12 cellular contexts compared by ENCODE assay signal in genomic region chr3:134325722-134326121, GRCh38. TPM values are rescaled to one million over a fixed set of nuclear protein-coding genes. Genes with fewer than 3 reads are reported as not detected.
A peak's percentile ranks its signal among the peaks of the same experiment; 100 is the strongest.
DNase-seq lines count a peak whose midpoint lies in the region; ATAC-seq, FAIRE-seq and TF ChIP-seq lines count a peak whose summit lies in the region.
"Had no signal": no experiment of that assay in that cellular context is flagged by ENCODE, and none has a peak within 500 bp of the region (broad histone marks: within the 10 kb centered on the region; RNA-seq: fewer than 3 reads in every experiment).

No MANE protein-coding gene starts in this region.

- no peaks in the 10 kb centered on the region for H3K27me3 ChIP-seq in mammary epithelial cell (ENCODE audit: insufficient read depth, low read length)
- no peaks in the 10 kb centered on the region for H3K27me3 ChIP-seq in small intestine (ENCODE audit: control insufficient read depth in 2 of 2, insufficient read depth in 2 of 2, low read length in 2 of 2)

- DNase-seq in HK-2 (ENCODE audit: unreplicated experiment) (peak; percentile 35), mammary epithelial cell (no peak), kidney tubule cell (ENCODE audit: low spot score) (peak; percentile 38), small intestine (peak; percentile 27), AML-193 (lab: John Stamatoyannopoulos, UW) (no peak), foreskin melanocyte (no peak)
- DNase-seq: activated CD4-positive, alpha-beta T cell treated with anti-CD3 and anti-CD28 coated beads, Interleukin-2, amount 10 ng/mL, durations not matched to agents 24 days and 14 days; left cardiac atrium; NCI-H82 had no signal

- 83% methylated on average over 1 of the region's 5 CpGs for WGBS in mammary epithelial cell (ENCODE audit: low coverage, missing lambda C conversion rate)
- WGBS in small intestine, 3 donors, result 20 to 47% (median 29%) methylated on average over 5 of the region's 5 CpGs

- no peak for ATAC-seq in HG03025 (IDR thresholded peaks at IDR 0.05; ENCODE audit: low FRiP score, unreplicated experiment)
- ATAC-seq in GM18861 (IDR thresholded peaks at IDR 0.05; ENCODE audit: unreplicated experiment), result no peak

- H3K27ac ChIP-seq in mammary epithelial cell (ENCODE audit: insufficient read depth, low read depth, low read length) (peak overlapping the region; percentile 14), small intestine (ENCODE audit: low read depth in 1 of 2, low read length in 1 of 2) (no peak overlapping the region)

- intact Hi-C loops in mammary epithelial cell (cut with micrococcal nuclease), result no loop called here

- in situ Hi-C loops in mammary epithelial cell (cut with MboI; ENCODE audit: low sequenced_read_pairs in 2 of 2), result no loop called here

- FAIRE-seq in small intestine (lab: Jason Lieb, UNC), result no peak

- no peaks in the 10 kb centered on the region for H3K79me2 ChIP-seq in mammary epithelial cell (ENCODE audit: insufficient read depth, low read length)

- no peak overlapping the region for H3K4me3 ChIP-seq in mammary epithelial cell (replicated peaks in 1 of 3; ENCODE audit: insufficient read depth in 1 of 3, low read depth in 2 of 3, low read length in 3 of 3)
- H3K4me3 ChIP-seq in small intestine (ENCODE audit: low read depth in 1 of 2, low read length in 2 of 2), result no peak overlapping the region

- H3K9me3 ChIP-seq in mammary epithelial cell (replicated peaks; ENCODE audit: insufficient read depth, low read length) (no peaks in the 10 kb centered on the region), small intestine (ENCODE audit: control insufficient read depth, low read depth) (no peaks in the 10 kb centered on the region)

- dilution Hi-C loops in mammary epithelial cell (cut with HindIII; ENCODE audit: low sequenced_read_pairs), result no loop called here

- H3K36me3 ChIP-seq in mammary epithelial cell (ENCODE audit: insufficient read depth, low read length) (no peaks in the 10 kb centered on the region), small intestine (ENCODE audit: control insufficient read depth in 2 of 2, insufficient read depth in 2 of 2, low read length in 2 of 2) (no peaks in the 10 kb centered on the region)

- CTCF ChIA-PET in mammary epithelial cell (lab: Charles Lee; ENCODE audit: low non-redundant PET), result no interaction called here

- peak overlapping the region; percentile 6 for H2AFZ ChIP-seq in mammary epithelial cell (ENCODE audit: low read depth, low read length)

- H3K9ac ChIP-seq in mammary epithelial cell (ENCODE audit: insufficient read depth, low read length), result no peak overlapping the region

- H3K4me1 ChIP-seq in mammary epithelial cell (ENCODE audit: insufficient read depth, low read length) (peaks cover 68% of the 10 kb centered on the region), small intestine (ENCODE audit: control insufficient read depth in 2 of 2, insufficient read depth in 1 of 2, low read depth in 1 of 2, low read length in 1 of 2) (no peaks in the 10 kb centered on the region)

- no peak for TF ChIP-seq CTCF in mammary epithelial cell (conservative IDR thresholded peaks at IDR 0.05 in 1 of 2, IDR thresholded peaks at IDR 0.05 in 1 of 2; ENCODE audit: extremely low read depth in 1 of 2, insufficient read depth in 1 of 2, low read depth in 1 of 2, low read length in 2 of 2)

- no TSS peak for BruUV-seq in mammary epithelial cell (replicated peaks; lab: Mats Ljungman, UMichigan)

- H4K20me1 ChIP-seq in mammary epithelial cell (ENCODE audit: insufficient read depth, low read length), result no peaks in the 10 kb centered on the region

- no peak overlapping the region for H3K4me2 ChIP-seq in mammary epithelial cell (ENCODE audit: insufficient read depth, low read depth, low read length)

RNA-seq across cellular contexts. Expression of gene AMOTL2, which starts 48.5 kb away (rescaled TPM):
- total RNA-seq in mammary epithelial cell, result 100 to 1,000 TPM; 116 to 144 TPM
- polyA plus RNA-seq in mammary epithelial cell, result 47.5 TPM
- polyA minus RNA-seq in mammary epithelial cell, result 86.1 TPM
- 10 to 100 TPM in 1 of 3 donors, 1 to 10 TPM in 2; 6.7 to 11.5 (median 9.2) TPM for polyA plus RNA-seq in small intestine
- total RNA-seq: activated CD4-positive, alpha-beta T cell treated with anti-CD3 and anti-CD28 coated beads, Interleukin-2, amount 10 ng/mL, durations not matched to agents 24 days and 14 days had no signal
- polyA plus RNA-seq: CD14-positive monocyte had no signal

Comparison
In these comparisons a context has a peak if more than half of its experiments do, and no peak if none do; other contexts are left out.
1. DNase-seq: peak in HK-2 (single experiment), kidney tubule cell (single experiment) and small intestine (single experiment); none in mammary epithelial cell (single experiment), AML-193 (0 of 2) and foreskin melanocyte (single experiment).